In the genomic region with DNA sequence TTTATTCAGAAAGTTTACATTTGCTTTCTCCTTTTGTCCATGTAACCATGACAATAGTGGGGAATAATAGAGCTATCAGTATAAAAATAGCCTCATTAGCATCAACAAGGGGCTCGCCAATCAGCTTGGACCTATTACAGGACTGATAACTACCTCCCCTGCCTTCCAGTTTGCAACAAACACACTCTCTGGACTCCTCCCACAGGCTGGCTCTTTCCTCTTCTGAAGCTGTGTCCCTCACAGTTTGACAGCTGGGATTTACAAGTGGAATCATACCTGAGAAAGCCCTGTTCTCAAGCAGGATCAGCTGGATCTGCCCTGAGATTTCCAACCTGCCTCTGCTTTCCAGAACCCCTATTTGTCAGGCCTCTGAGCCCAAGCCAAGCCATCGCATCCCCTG, we compare ENCODE assay signal across 30 cellular contexts.
DNase-seq lines count a peak whose midpoint lies in the region; ATAC-seq and TF ChIP-seq lines count a peak whose summit lies in the region.
"Had no signal": no experiment of that assay in that cellular context is flagged by ENCODE, and none has a peak within 500 bp of the region (broad histone marks: within the 10 kb centered on the region; RNA-seq: fewer than 3 reads in every experiment).

No MANE protein-coding gene starts in this region.

- TF ChIP-seq CTCF in endodermal cell (conservative IDR thresholded peaks at IDR 0.05) (no peak), neural progenitor cell (IDR thresholded peaks at IDR 0.05) (no peak)

- no peaks in the 10 kb centered on the region for H3K79me2 ChIP-seq in neural progenitor cell (ENCODE audit: low read depth)

- DNase-seq in DMS53 (lab: John Stamatoyannopoulos, UW): peak; percentile 22
- DNase-seq in DMS53 treated with DMSO at 0.1 percent for 48 hours (lab: John Stamatoyannopoulos, UW; ENCODE audit: unreplicated experiment): no peak
- peak; percentile 9 for DNase-seq in NCI-H1105 treated with DMSO at 0.1 percent for 48 hours (lab: John Stamatoyannopoulos, UW)
- peak; percentile 78 for DNase-seq in endodermal cell
- no peak for DNase-seq in neural progenitor cell (ENCODE audit: low spot score)
- DNase-seq in activated CD4-positive, alpha-beta T cell treated with anti-CD3 and anti-CD28 coated beads, Interleukin-2, amount 50 U/mL, for 48 hours: no peak
- DNase-seq in NOMO-1 treated with DMSO at 0.1 percent for 48 hours (lab: John Stamatoyannopoulos, UW; ENCODE audit: unreplicated experiment): no peak
- DNase-seq: 8988T; activated CD4-positive, alpha-beta T cell treated with anti-CD3 and anti-CD28 coated beads for 48 hours; activated CD8-positive, alpha-beta memory T cell treated with anti-CD3 and anti-CD28 coated beads for 24 hours; activated effector memory CD4-positive, alpha-beta T cell treated with anti-CD3 and anti-CD28 coated beads, Interleukin-2, amount 50 U/mL, for 16 hours; activated naive CD8-positive, alpha-beta T cell treated with anti-CD3 and anti-CD28 coated beads for 36 hours; anterior cingulate cortex; C1 segment of cervical spinal cord; DND-41; GOT3; heart right ventricle; Kasumi-1; left cardiac atrium; NCI-H1436; NCI-H2081 treated with DMSO at 0.1 percent for 48 hours; NCI-H510A; ovary; SHP77 treated with DMSO at 0.1 percent for 48 hours; SW 1271; T-helper 9 cell; upper lobe of right lung had no signal

- H4K20me1 ChIP-seq in neural progenitor cell (ENCODE audit: low read depth): no peaks in the 10 kb centered on the region

- H3K36me3 ChIP-seq in endodermal cell (ENCODE audit: control insufficient read depth, insufficient read depth, low read length): no peaks in the 10 kb centered on the region
- no peaks in the 10 kb centered on the region for H3K36me3 ChIP-seq in neural progenitor cell
- H3K36me3 ChIP-seq: heart right ventricle, ovary, upper lobe of right lung had no signal

- 88 to 100% methylated on average over 1 of the region's 2 CpGs for WGBS in endodermal cell (ENCODE audit: insufficient coverage in 1 of 2, insufficient read length in 1 of 2), 2 experiments

- no peaks in the 10 kb centered on the region for H3F3A ChIP-seq in neural progenitor cell (ENCODE audit: low read depth)

- no peak overlapping the region for H2AFZ ChIP-seq in neural progenitor cell (replicated peaks)

- peak overlapping the region; percentile 62 for H3K27ac Mint-ChIP-seq in endodermal cell
- peak overlapping the region; percentile 53 for H3K27ac Mint-ChIP-seq in neural progenitor cell
- H3K27ac Mint-ChIP-seq: activated naive CD8-positive, alpha-beta T cell treated with anti-CD3 and anti-CD28 coated beads for 36 hours; natural killer cell treated with Interleukin-12 subunit alpha and Interleukin-12 subunit beta and Interleukin-15 and Interleukin-18, amount 100 ng/mL, for 72 hours; stimulated activated memory B cell treated with anti-CD40 and anti-IgM and Interleukin-4, amounts not matched to agents 10 μg/mL and 1 μg/mL and 100 μg/mL, for 72 hours had no signal

- H3K4me1 Mint-ChIP-seq in endodermal cell: peaks cover 53% of the 10 kb centered on the region
- peaks cover 10% of the 10 kb centered on the region for H3K4me1 Mint-ChIP-seq in neural progenitor cell
- H3K4me1 Mint-ChIP-seq: activated naive CD8-positive, alpha-beta T cell treated with anti-CD3 and anti-CD28 coated beads for 36 hours; stimulated activated memory B cell treated with anti-CD40 and anti-IgM and Interleukin-4, amounts not matched to agents 10 μg/mL and 1 μg/mL and 100 μg/mL, for 72 hours had no signal

- H3K36me3 Mint-ChIP-seq in endodermal cell (ENCODE audit: low read depth): no peaks in the 10 kb centered on the region
- H3K36me3 Mint-ChIP-seq in neural progenitor cell: no peaks in the 10 kb centered on the region
- H3K36me3 Mint-ChIP-seq: activated naive CD8-positive, alpha-beta T cell treated with anti-CD3 and anti-CD28 coated beads for 36 hours; stimulated activated memory B cell treated with anti-CD40 and anti-IgM and Interleukin-4, amounts not matched to agents 10 μg/mL and 1 μg/mL and 100 μg/mL, for 72 hours had no signal

- H3K9ac ChIP-seq in endodermal cell (ENCODE audit: extremely low read depth, low read length, poor library complexity, severe bottlenecking): no peak overlapping the region
- no peak overlapping the region for H3K9ac ChIP-seq in neural progenitor cell

- no peak overlapping the region for H3K4me2 ChIP-seq in neural progenitor cell

- no peaks in the 10 kb centered on the region for H3K9me3 Mint-ChIP-seq in endodermal cell
- H3K9me3 Mint-ChIP-seq in neural progenitor cell: peaks cover 2% of the 10 kb centered on the region
- H3K9me3 Mint-ChIP-seq: activated naive CD8-positive, alpha-beta T cell treated with anti-CD3 and anti-CD28 coated beads for 36 hours; stimulated activated memory B cell treated with anti-CD40 and anti-IgM and Interleukin-4, amounts not matched to agents 10 μg/mL and 1 μg/mL and 100 μg/mL, for 72 hours had no signal

- no peak for ATAC-seq in HG03571 (IDR thresholded peaks at IDR 0.05; ENCODE audit: unreplicated experiment)
- ATAC-seq: heart right ventricle; left cardiac atrium; natural killer cell treated with Interleukin-12 subunit alpha and Interleukin-12 subunit beta and Interleukin-15 and Interleukin-18, amount 100 ng/mL, for 72 hours; stimulated activated memory B cell treated with anti-CD40 and anti-IgM and Interleukin-4, amounts not matched to agents 10 μg/mL and 1 μg/mL and 100 μg/mL, for 72 hours; upper lobe of right lung had no signal

- no peaks in the 10 kb centered on the region for H3K27me3 Mint-ChIP-seq in endodermal cell (ENCODE audit: insufficient read depth)
- H3K27me3 Mint-ChIP-seq in neural progenitor cell (ENCODE audit: insufficient read depth, low read depth): peaks cover 8% of the 10 kb centered on the region
- H3K27me3 Mint-ChIP-seq: activated naive CD8-positive, alpha-beta T cell treated with anti-CD3 and anti-CD28 coated beads for 36 hours; natural killer cell treated with Interleukin-12 subunit alpha and Interleukin-12 subunit beta and Interleukin-15 and Interleukin-18, amount 100 ng/mL, for 72 hours had no signal

- no peaks in the 10 kb centered on the region for H3K27me3 ChIP-seq in endodermal cell (ENCODE audit: control insufficient read depth, insufficient read depth, low read length, poor library complexity, severe bottlenecking)
- H3K27me3 ChIP-seq in neural progenitor cell: no peaks in the 10 kb centered on the region
- H3K27me3 ChIP-seq: ovary, upper lobe of right lung had no signal

- H3K27ac ChIP-seq in endodermal cell (ENCODE audit: low read depth, low read length): no peak overlapping the region
- no peak overlapping the region for H3K27ac ChIP-seq in neural progenitor cell
- H3K27ac ChIP-seq: heart right ventricle, ovary, upper lobe of right lung had no signal

- H3K9me3 ChIP-seq in endodermal cell (ENCODE audit: control insufficient read depth, low read length): no peaks in the 10 kb centered on the region
- H3K9me3 ChIP-seq in neural progenitor cell (ENCODE audit: low read depth): no peaks in the 10 kb centered on the region
- H3K9me3 ChIP-seq: heart right ventricle, ovary, upper lobe of right lung had no signal

- H3K4me1 ChIP-seq in endodermal cell (ENCODE audit: control insufficient read depth, insufficient read depth, low read length): no peaks in the 10 kb centered on the region
- H3K4me1 ChIP-seq in neural progenitor cell: no peaks in the 10 kb centered on the region
- H3K4me1 ChIP-seq: heart right ventricle, upper lobe of right lung had no signal

- H3K4me3 ChIP-seq in endodermal cell (ENCODE audit: low read length) (no peak overlapping the region), neural progenitor cell (no peak overlapping the region)
- H3K4me3 ChIP-seq: heart right ventricle, ovary, upper lobe of right lung had no signal

- H3K4me3 Mint-ChIP-seq in endodermal cell (peak overlapping the region; percentile 30), neural progenitor cell (no peak overlapping the region)
- H3K4me3 Mint-ChIP-seq: activated naive CD8-positive, alpha-beta T cell treated with anti-CD3 and anti-CD28 coated beads for 36 hours; natural killer cell treated with Interleukin-12 subunit alpha and Interleukin-12 subunit beta and Interleukin-15 and Interleukin-18, amount 100 ng/mL, for 72 hours; stimulated activated memory B cell treated with anti-CD40 and anti-IgM and Interleukin-4, amounts not matched to agents 10 μg/mL and 1 μg/mL and 100 μg/mL, for 72 hours had no signal

Comparison
In these comparisons a context has a peak if more than half of its experiments do, and no peak if none do; other contexts are left out.
1. DNase-seq: peak in DMS53 (single experiment), NCI-H1105 treated with DMSO at 0.1 percent for 48 hours (single experiment) and endodermal cell (single experiment); none in DMS53 treated with DMSO at 0.1 percent for 48 hours (single experiment), neural progenitor cell (single experiment), activated CD4-positive, alpha-beta T cell treated with anti-CD3 and anti-CD28 coated beads, Interleukin-2, amount 50 U/mL, for 48 hours (0 of 2) and NOMO-1 treated with DMSO at 0.1 percent for 48 hours (single experiment).